ENCODE assay signal across 8 cellular contexts in genomic region chr5:98933446-98934072, GRCh38. TPM values are rescaled to one million over a fixed set of nuclear protein-coding genes. Genes with fewer than 3 reads are reported as not detected.
DNase-seq lines count a peak whose midpoint lies in the region; ATAC-seq and TF ChIP-seq lines count a peak whose summit lies in the region.

No MANE protein-coding gene starts in this region.

- peaks cover 17% of the 10 kb centered on the region for H3K36me3 Mint-ChIP-seq in activated CD4-positive, alpha-beta T cell treated with anti-CD3 and anti-CD28 coated beads for 36 hours (ENCODE audit: low read depth)
- H3K36me3 Mint-ChIP-seq in T-helper 1 cell treated with Interleukin-12 subunit alpha and Interleukin-12 subunit beta and Interleukin-4 antibody, amounts not matched to agents 30 μg/mL and 1 μg/mL, for 36 hours (ENCODE audit: low read depth) = peaks cover 8% of the 10 kb centered on the region

- peak overlapping the region; percentile 97 for H3K27ac Mint-ChIP-seq in activated CD4-positive, alpha-beta T cell treated with anti-CD3 and anti-CD28 coated beads for 36 hours
- H3K27ac Mint-ChIP-seq in T-helper 1 cell treated with Interleukin-12 subunit alpha and Interleukin-12 subunit beta and Interleukin-4 antibody, amounts not matched to agents 30 μg/mL and 1 μg/mL, for 36 hours = peak overlapping the region; percentile 62

- WGBS in esophagus muscularis mucosa = 72% methylated on average over 5 of the region's 5 CpGs

- peaks cover 64% of the 10 kb centered on the region for H3K4me1 Mint-ChIP-seq in activated CD4-positive, alpha-beta T cell treated with anti-CD3 and anti-CD28 coated beads for 36 hours
- peaks cover 29% of the 10 kb centered on the region for H3K4me1 Mint-ChIP-seq in T-helper 1 cell treated with Interleukin-12 subunit alpha and Interleukin-12 subunit beta and Interleukin-4 antibody, amounts not matched to agents 30 μg/mL and 1 μg/mL, for 36 hours (ENCODE audit: low read depth)

- no peaks in the 10 kb centered on the region for H3K27me3 ChIP-seq in neutrophil
- no peaks in the 10 kb centered on the region for H3K27me3 ChIP-seq in esophagus muscularis mucosa

- TF ChIP-seq EP300 in esophagus muscularis mucosa (IDR thresholded peaks at IDR 0.05) = no peak

- ATAC-seq in activated CD4-positive, alpha-beta T cell treated with anti-CD3 and anti-CD28 coated beads for 36 hours = peak; percentile 5
- ATAC-seq in HG02798 (IDR thresholded peaks at IDR 0.05; ENCODE audit: poor library complexity, unreplicated experiment) (peak; percentile 14), HG02571 (IDR thresholded peaks at IDR 0.05; ENCODE audit: unreplicated experiment) (no peak)

- POLR2A ChIA-PET in activated CD4-positive, alpha-beta T cell treated with anti-CD3 and anti-CD28 coated beads for 36 hours (lab: Charles Lee) = interaction anchor here (0.7 to 1.2 kb wide), 4 partner anchors 12 to 68 kb away, joined by 3 to 5 read pairs (median 4); no protein-coding TSS in a partner anchor

- TF ChIP-seq POLR2A in esophagus muscularis mucosa (IDR thresholded peaks at IDR 0.05; ENCODE audit: low read depth) = no peak

- H3K27ac ChIP-seq in neutrophil (peak overlapping the region; percentile 99), esophagus muscularis mucosa (replicated peaks in 1 of 4) (peak overlapping the region in 2 of 4 donors; percentile 25 to 50)

- H3K4me1 ChIP-seq in neutrophil (ENCODE audit: control insufficient read depth in 1 of 2, insufficient read depth in 1 of 2, low read depth in 1 of 2, low read length in 1 of 2) = peaks cover 51 to 54% of the 10 kb centered on the region in 2 experiments
- H3K4me1 ChIP-seq in esophagus muscularis mucosa = peaks cover 53 to 77% (median 64%) of the 10 kb centered on the region in 4 donors

- no peaks in the 10 kb centered on the region for H3K27me3 Mint-ChIP-seq in activated CD4-positive, alpha-beta T cell treated with anti-CD3 and anti-CD28 coated beads for 36 hours
- H3K27me3 Mint-ChIP-seq in T-helper 1 cell treated with Interleukin-12 subunit alpha and Interleukin-12 subunit beta and Interleukin-4 antibody, amounts not matched to agents 30 μg/mL and 1 μg/mL, for 36 hours (ENCODE audit: low read depth) = no peaks in the 10 kb centered on the region

- H3K9me3 ChIP-seq in neutrophil = no peaks in the 10 kb centered on the region
- no peaks in the 10 kb centered on the region for H3K9me3 ChIP-seq in esophagus muscularis mucosa

- peak; percentile 39 for DNase-seq in activated CD4-positive, alpha-beta T cell treated with anti-CD3 and anti-CD28 coated beads for 36 hours
- DNase-seq in activated CD4-positive, alpha-beta T cell treated with anti-CD3 and anti-CD28 coated beads, Interleukin-2, amount 50 U/mL, for 4 hours = no peak
- DNase-seq in GOT3 (lab: John Stamatoyannopoulos, UW) (no peak), esophagus muscularis mucosa (ENCODE audit: extremely low spot score) (no peak)

- CTCF ChIA-PET in activated CD4-positive, alpha-beta T cell treated with anti-CD3 and anti-CD28 coated beads for 36 hours (lab: Charles Lee) = interaction anchor here (0.6 to 1.5 kb wide), 8 partner anchors 10 to 128 kb away, joined by 3 to 4 read pairs (median 4); no protein-coding TSS in a partner anchor

- H3K9me3 Mint-ChIP-seq in activated CD4-positive, alpha-beta T cell treated with anti-CD3 and anti-CD28 coated beads for 36 hours (ENCODE audit: low read depth) = peaks cover 2% of the 10 kb centered on the region
- no peaks in the 10 kb centered on the region for H3K9me3 Mint-ChIP-seq in T-helper 1 cell treated with Interleukin-12 subunit alpha and Interleukin-12 subunit beta and Interleukin-4 antibody, amounts not matched to agents 30 μg/mL and 1 μg/mL, for 36 hours

- H3K4me3 Mint-ChIP-seq in activated CD4-positive, alpha-beta T cell treated with anti-CD3 and anti-CD28 coated beads for 36 hours = peak overlapping the region; percentile 37
- peak overlapping the region; percentile 3 for H3K4me3 Mint-ChIP-seq in T-helper 1 cell treated with Interleukin-12 subunit alpha and Interleukin-12 subunit beta and Interleukin-4 antibody, amounts not matched to agents 30 μg/mL and 1 μg/mL, for 36 hours

- H3K4me3 ChIP-seq in neutrophil (ENCODE audit: low read depth in 1 of 2, low read length in 1 of 2) = peak overlapping the region; percentile 8 to 21
- H3K4me3 ChIP-seq in esophagus muscularis mucosa = no peak overlapping the region

- intact Hi-C loops in activated CD4-positive, alpha-beta T cell treated with anti-CD3 and anti-CD28 coated beads for 36 hours (cut with DNase I, micrococcal nuclease) = loop anchor here in 1 of 2 experiments (2.0 kb wide), 1 partner anchor 1601 kb away; the partner anchor contains the start of gene FAM174A
- intact Hi-C loops in esophagus muscularis mucosa (cut with DNase I) = no loop called here

- H3K36me3 ChIP-seq in neutrophil = peaks cover 11% of the 10 kb centered on the region
- no peaks in the 10 kb centered on the region for H3K36me3 ChIP-seq in esophagus muscularis mucosa

- TF ChIP-seq CTCF in neutrophil (IDR thresholded peaks at IDR 0.05) (no peak), esophagus muscularis mucosa (IDR thresholded peaks at IDR 0.05) (no peak)

RNA-seq across cellular contexts. Expression of gene CHD1, which starts 4.8 kb away (rescaled TPM):
- total RNA-seq in activated CD4-positive, alpha-beta T cell treated with anti-CD3 and anti-CD28 coated beads for 36 hours = 10 to 100 TPM; 50.8 to 75.5 TPM
- 10 to 100 TPM; 25.8 to 69.3 (median 34.5) TPM for total RNA-seq in esophagus muscularis mucosa

Comparison
In these comparisons a context has a peak if more than half of its experiments do, and no peak if none do; other contexts are left out.
1. H3K4me3 ChIP-seq: peak in neutrophil (2 of 2); none in esophagus muscularis mucosa (0 of 4).